8 cellular contexts compared by ENCODE assay signal in genomic region chr16:30927789-30928378, GRCh38. TPM values are rescaled to one million over a fixed set of nuclear protein-coding genes. Genes with fewer than 3 reads are reported as not detected.
DNase-seq lines count a peak whose midpoint lies in the region; ATAC-seq lines count a peak whose summit lies in the region.

No MANE protein-coding gene starts in this region.

- peak; percentile 39 for ATAC-seq in activated CD4-positive, alpha-beta T cell treated with anti-CD3 and anti-CD28 coated beads for 36 hours
- no peak for ATAC-seq in GM18520 (IDR thresholded peaks at IDR 0.05; ENCODE audit: unreplicated experiment)

- H3K27ac Mint-ChIP-seq in activated CD4-positive, alpha-beta T cell treated with anti-CD3 and anti-CD28 coated beads for 36 hours = peak overlapping the region; percentile 42

- H3K4me3 Mint-ChIP-seq in activated CD4-positive, alpha-beta T cell treated with anti-CD3 and anti-CD28 coated beads for 36 hours = no peak overlapping the region

- H3K36me3 Mint-ChIP-seq in activated CD4-positive, alpha-beta T cell treated with anti-CD3 and anti-CD28 coated beads for 36 hours (ENCODE audit: low read depth) = peaks cover 9% of the 10 kb centered on the region

- H3K9me3 Mint-ChIP-seq in activated CD4-positive, alpha-beta T cell treated with anti-CD3 and anti-CD28 coated beads for 36 hours (ENCODE audit: low read depth) = no peaks in the 10 kb centered on the region

- CTCF ChIA-PET in activated CD4-positive, alpha-beta T cell treated with anti-CD3 and anti-CD28 coated beads for 36 hours (lab: Charles Lee) = no interaction called here

- POLR2A ChIA-PET in activated CD4-positive, alpha-beta T cell treated with anti-CD3 and anti-CD28 coated beads for 36 hours (lab: Charles Lee) = interaction anchor here (0.7 kb wide), 1 partner anchor 498 kb away, joined by 3 read pairs; the partner anchor contains the start of gene DCTPP1

- intact Hi-C loops in activated CD4-positive, alpha-beta T cell treated with anti-CD3 and anti-CD28 coated beads for 36 hours (cut with DNase I, micrococcal nuclease) = loop anchor here in 1 of 2 experiments (10.0 kb wide), 1 partner anchor 947 kb away; the partner anchor contains the start of gene ZNF267

- peaks cover 16% of the 10 kb centered on the region for H3K4me1 Mint-ChIP-seq in activated CD4-positive, alpha-beta T cell treated with anti-CD3 and anti-CD28 coated beads for 36 hours

- DNase-seq in activated CD4-positive, alpha-beta T cell treated with anti-CD3 and anti-CD28 coated beads for 36 hours = peak; percentile 64
- no peak for DNase-seq in activated CD4-positive, alpha-beta T cell treated with anti-CD3 and anti-CD28 coated beads, Interleukin-2, amount 50 U/mL, for 1 hour
- peak; percentile 94 for DNase-seq in NCI-H2081 (lab: John Stamatoyannopoulos, UW)
- peak; percentile 35 to 50 for DNase-seq in activated CD4-positive, alpha-beta T cell treated with anti-CD3 and anti-CD28 coated beads, Interleukin-2, amount 50 U/mL, for 48 hours
- peak; percentile 62 for DNase-seq in germinal center (ENCODE audit: low spot score)
- DNase-seq in renal cortical epithelial cell (ENCODE audit: low read depth) = peak; percentile 29
- no peak for DNase-seq in activated CD4-positive, CD25-positive, alpha-beta regulatory T cell (lab: John Stamatoyannopoulos, UW)

- no peaks in the 10 kb centered on the region for H3K27me3 Mint-ChIP-seq in activated CD4-positive, alpha-beta T cell treated with anti-CD3 and anti-CD28 coated beads for 36 hours

RNA-seq across cellular contexts. Expression of gene FBXL19, which starts 4.5 kb away (rescaled TPM):
- total RNA-seq in activated CD4-positive, alpha-beta T cell treated with anti-CD3 and anti-CD28 coated beads for 36 hours = 10 to 100 TPM; 23.7 to 31.4 TPM
- total RNA-seq in renal cortical epithelial cell = 25.7 and 34.3 TPM in 2 replicates

RNA-seq across cellular contexts. Expression of gene ORAI3, which starts 21.0 kb away (rescaled TPM):
- total RNA-seq in activated CD4-positive, alpha-beta T cell treated with anti-CD3 and anti-CD28 coated beads for 36 hours = 1 to 10 TPM; 6.9 to 7.9 TPM
- total RNA-seq in renal cortical epithelial cell = 32.5 and 51.4 TPM in 2 replicates

RNA-seq across cellular contexts. Expression of gene SETD1A, which starts 29.7 kb away (rescaled TPM):
- 10 to 100 TPM; 18.5 to 21.7 TPM for total RNA-seq in activated CD4-positive, alpha-beta T cell treated with anti-CD3 and anti-CD28 coated beads for 36 hours
- total RNA-seq in renal cortical epithelial cell = 1.0 and 7.6 TPM in 2 replicates

RNA-seq across cellular contexts. Expression of gene CTF1, which starts 31.5 kb away (rescaled TPM):
- total RNA-seq in activated CD4-positive, alpha-beta T cell treated with anti-CD3 and anti-CD28 coated beads for 36 hours = under 1 TPM; 0.18 TPM
- 2.1 and 4.7 TPM in 2 replicates for total RNA-seq in renal cortical epithelial cell

RNA-seq across cellular contexts. Expression of gene BCL7C, which starts 34.0 kb away (rescaled TPM):
- 10 to 100 TPM; 19.5 to 20.4 TPM for total RNA-seq in activated CD4-positive, alpha-beta T cell treated with anti-CD3 and anti-CD28 coated beads for 36 hours
- total RNA-seq in renal cortical epithelial cell = 21.7 and 29.0 TPM in 2 replicates

Comparison
In these comparisons a context has a peak if more than half of its experiments do, and no peak if none do; other contexts are left out.
1. DNase-seq: peak in activated CD4-positive, alpha-beta T cell treated with anti-CD3 and anti-CD28 coated beads for 36 hours (single experiment), NCI-H2081 (2 of 2), activated CD4-positive, alpha-beta T cell treated with anti-CD3 and anti-CD28 coated beads, Interleukin-2, amount 50 U/mL, for 48 hours (2 of 2), germinal center (single experiment) and renal cortical epithelial cell (single experiment); none in activated CD4-positive, alpha-beta T cell treated with anti-CD3 and anti-CD28 coated beads, Interleukin-2, amount 50 U/mL, for 1 hour (single experiment) and activated CD4-positive, CD25-positive, alpha-beta regulatory T cell (0 of 4).